16 cellular contexts compared by ENCODE assay signal in genomic region chr20:49809803-49810359, GRCh38.
"Had no signal": no experiment of that assay in that cellular context is flagged by ENCODE, and none has a peak within 500 bp of the region (broad histone marks: within the 10 kb centered on the region; RNA-seq: fewer than 3 reads in every experiment).

No MANE protein-coding gene starts in this region.

- H3K9me3 Mint-ChIP-seq: activated CD4-positive, alpha-beta T cell treated with anti-CD3 and anti-CD28 coated beads, Interleukin-2, amount 10 ng/mL, durations not matched to agents 24 days and 14 days; naive thymus-derived CD8-positive, alpha-beta T cell; stimulated activated naive CD8-positive, alpha-beta T cell treated with anti-CD3 and anti-CD28 coated beads, Interleukin-15, Interleukin-2, amounts not matched to agents 100 ng/mL and 50 ng/mL, for 24 hours; T-cell had no signal

- H3K36me3 ChIP-seq: ovary, sigmoid colon, WERI-Rb-1 had no signal

- H3K27ac Mint-ChIP-seq: stimulated activated naive CD8-positive, alpha-beta T cell treated with anti-CD3 and anti-CD28 coated beads, Interleukin-15, Interleukin-2, amounts not matched to agents 100 ng/mL and 50 ng/mL, for 24 hours; T-cell had no signal

- H3K27me3 ChIP-seq: ovary, sigmoid colon had no signal

- H3K4me3 ChIP-seq: coronary artery, lung, ovary, sigmoid colon had no signal

- H3K4me3 Mint-ChIP-seq: activated CD4-positive, alpha-beta T cell treated with anti-CD3 and anti-CD28 coated beads, Interleukin-2, amount 10 ng/mL, durations not matched to agents 24 days and 14 days; stimulated activated naive CD8-positive, alpha-beta T cell treated with anti-CD3 and anti-CD28 coated beads, Interleukin-15, Interleukin-2, amounts not matched to agents 100 ng/mL and 50 ng/mL, for 24 hours; T-cell had no signal

- H3K27me3 Mint-ChIP-seq: activated CD4-positive, alpha-beta T cell treated with anti-CD3 and anti-CD28 coated beads, Interleukin-2, amount 10 ng/mL, durations not matched to agents 24 days and 14 days; naive thymus-derived CD8-positive, alpha-beta T cell; T-cell had no signal

- H3K9me3 ChIP-seq: ovary, sigmoid colon had no signal

- ATAC-seq: left cardiac atrium; naive thymus-derived CD8-positive, alpha-beta T cell; T-cell had no signal

- H3K27ac ChIP-seq: coronary artery, ovary, sigmoid colon, WERI-Rb-1 had no signal

- DNase-seq: activated CD4-positive, alpha-beta T cell treated with anti-CD3 and anti-CD28 coated beads, Interleukin-2, amount 10 ng/mL, durations not matched to agents 24 days and 14 days; activated CD8-positive, alpha-beta memory T cell treated with anti-CD3 and anti-CD28 coated beads for 24 hours; activated naive CD4-positive, alpha-beta T cell treated with Interleukin-2 at 50 U/mL for 16 hours; caudate nucleus; effector CD8-positive, alpha-beta T cell; hippocampal formation; left cardiac atrium; naive thymus-derived CD8-positive, alpha-beta T cell; ovary; sigmoid colon; stimulated activated CD4-positive, alpha-beta T cell treated with anti-CD3 and anti-CD28 coated beads, Interleukin-12 subunit alpha, Interleukin-12 subunit beta, amount 100 ng/mL, for 4 hours; T-cell; WERI-Rb-1 had no signal
